23 cellular contexts compared by ENCODE assay signal in the genomic region with DNA sequence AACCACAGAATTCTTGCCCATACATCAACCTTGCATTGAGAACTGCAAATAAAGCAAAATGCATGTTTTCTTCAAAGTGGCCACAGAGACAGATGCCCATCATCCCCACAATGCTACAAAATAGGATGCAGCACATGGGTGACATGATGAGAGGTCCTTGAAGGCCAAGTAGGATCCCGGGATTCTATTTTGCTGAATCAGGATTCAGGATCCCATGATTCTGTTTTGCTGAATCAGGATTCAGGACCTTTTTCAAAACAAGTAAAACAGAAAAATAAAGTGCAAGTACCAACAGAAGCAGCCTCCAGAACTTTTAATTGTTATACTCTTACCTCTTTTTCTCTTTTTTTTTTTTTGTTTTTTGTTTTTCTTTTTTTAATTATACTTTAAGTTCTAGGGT.
DNase-seq lines count a peak whose midpoint lies in the region; ATAC-seq, FAIRE-seq and TF ChIP-seq lines count a peak whose summit lies in the region.
"Had no signal": no experiment of that assay in that cellular context is flagged by ENCODE, and none has a peak within 500 bp of the region (broad histone marks: within the 10 kb centered on the region; RNA-seq: fewer than 3 reads in every experiment).

No MANE protein-coding gene starts in this region.

- H3K4ac ChIP-seq in IMR-90 (ENCODE audit: low read depth, low read length): no peak overlapping the region

- dilution Hi-C loops in IMR-90 (cut with HindIII; ENCODE audit: low sequenced_read_pairs, unreplicated experiment): no loop called here

- FAIRE-seq in A549 (lab: Jason Lieb, UNC) (no peak), K562 (lab: Jason Lieb, UNC) (no peak)
- FAIRE-seq: A204.1, D721Med, G401.6, GM12878, GM18507 had no signal

- no peak overlapping the region for H2AFZ ChIP-seq in IMR-90 (replicated peaks; ENCODE audit: low read length, poor library complexity)
- H2AFZ ChIP-seq in K562 (ENCODE audit: low read depth, low read length): no peak overlapping the region

- H3K14ac ChIP-seq in IMR-90 (replicated peaks; ENCODE audit: low read depth, low read length): no peak overlapping the region

- TF ChIP-seq RAD21 in A549 (conservative IDR thresholded peaks at IDR 0.05 in 1 of 2, IDR thresholded peaks at IDR 0.05 in 1 of 2) (no peak), IMR-90 (IDR thresholded peaks at IDR 0.05; ENCODE audit: low read length) (no peak), K562 (CRISPR knock-in tag; conservative IDR thresholded peaks at IDR 0.05 in 1 of 2, IDR thresholded peaks at IDR 0.05 in 1 of 2) (no peak)

- no peak overlapping the region for H4K5ac ChIP-seq in IMR-90 (ENCODE audit: low read depth, low read length)

- H3K9me1 ChIP-seq in IMR-90 (ENCODE audit: insufficient read depth, low read length): peaks cover 3% of the 10 kb centered on the region; the same call in 1 of the 2 replicates
- no peaks in the 10 kb centered on the region for H3K9me1 ChIP-seq in K562 (ENCODE audit: control insufficient read depth, insufficient read depth, low read length)

- H3K4me3 ChIP-seq in A549 (no peak overlapping the region), IMR-90 (ENCODE audit: insufficient read depth, low read depth, low read length) (no peak overlapping the region), K562 (no peak overlapping the region)
- H3K4me3 ChIP-seq: BLaER1 treated with 17β-estradiol and CSF1 and Interleukin-3, amounts not matched to agents 10 nM and 100 nM; GM12878 had no signal

- H3K27ac Mint-ChIP-seq in nephron progenitor cell: peak overlapping the region; percentile 44
- no peak overlapping the region for H3K27ac Mint-ChIP-seq in naive thymus-derived CD8-positive, alpha-beta T cell
- H3K27ac Mint-ChIP-seq: B cell; CD4-positive, alpha-beta T cell; CD8-positive, alpha-beta T cell had no signal

- 79% methylated on average over 1 of the region's 1 CpG for WGBS in A549 (ENCODE audit: missing lambda C conversion rate)
- WGBS in IMR-90 (ENCODE audit: extremely low coverage in 2 of 2, insufficient read length in 1 of 2), 2 experiments: no CpG with 5 or more reads among the region's 1 CpG
- WGBS in K562 (ENCODE audit: insufficient coverage, low coverage, missing lambda C conversion rate): 0% methylated on average over 1 of the region's 1 CpG

- H3K4me1 ChIP-seq in A549 (peaks cover 22% of the 10 kb centered on the region), IMR-90 (ENCODE audit: control insufficient read depth, insufficient read depth, low read length) (no peaks in the 10 kb centered on the region), K562 (replicated peaks in 1 of 2; ENCODE audit: control insufficient read depth in 2 of 2, insufficient read depth in 2 of 2, low read length in 2 of 2) (no peaks in the 10 kb centered on the region)
- H3K4me1 ChIP-seq: BLaER1 treated with 17β-estradiol and CSF1 and Interleukin-3, amounts not matched to agents 10 nM and 100 nM; Caco-2 had no signal

- peaks cover 3% of the 10 kb centered on the region for H3K27me3 Mint-ChIP-seq in nephron progenitor cell (ENCODE audit: low read depth, poor library complexity)
- peaks cover 9 to 32% (median 17%) of the 10 kb centered on the region in 5 donors for H3K27me3 Mint-ChIP-seq in naive thymus-derived CD8-positive, alpha-beta T cell
- H3K27me3 Mint-ChIP-seq: B cell had no signal

- H2BK5ac ChIP-seq in IMR-90 (ENCODE audit: low read depth, low read length, poor library complexity, severe bottlenecking): no peak overlapping the region

- H2BK15ac ChIP-seq in IMR-90 (ENCODE audit: low read depth, low read length): no peak overlapping the region

- intact Hi-C loops in IMR-90 (cut with micrococcal nuclease) (no loop called here), K562 (cut with micrococcal nuclease) (no loop called here)

- H2AK5ac ChIP-seq in IMR-90 (ENCODE audit: low read depth, low read length): no peak overlapping the region

- POLR2A ChIA-PET in A549 (lab: Yijun Ruan, JAX) (no interaction called here), IMR-90 (lab: Charles Lee; ENCODE audit: unreplicated experiment) (no interaction called here), K562 (lab: Yijun Ruan, JAX) (no interaction called here)
- POLR2A ChIA-PET in naive thymus-derived CD8-positive, alpha-beta T cell (lab: Charles Lee): no interaction called here

- H3K9me3 ChIP-seq in A549: no peaks in the 10 kb centered on the region
- no peaks in the 10 kb centered on the region for H3K9me3 ChIP-seq in IMR-90 (ENCODE audit: control insufficient read depth, insufficient read depth, low read length)
- no peaks in the 10 kb centered on the region for H3K9me3 ChIP-seq in K562 (replicated peaks; ENCODE audit: control insufficient read depth, insufficient read depth, low read depth, low read length)
- H3K9me3 ChIP-seq: BLaER1 treated with 17β-estradiol and CSF1 and Interleukin-3, amounts not matched to agents 10 nM and 100 nM; Caco-2 had no signal

- H3K79me2 ChIP-seq in K562 (ENCODE audit: control insufficient read depth, insufficient read depth, low read length): no peaks in the 10 kb centered on the region

- no peak overlapping the region for H4K8ac ChIP-seq in IMR-90 (ENCODE audit: low read depth in 2 of 2, low read length in 2 of 2)

- TF ChIP-seq CTCF in A549 (IDR thresholded peaks at IDR 0.05) (no peak), IMR-90 (conservative IDR thresholded peaks at IDR 0.05; ENCODE audit: low read depth, low read length) (no peak), K562 (IDR thresholded peaks at IDR 0.05 in 2 of 3, conservative IDR thresholded peaks at IDR 0.05 in 1 of 3; ENCODE audit: insufficient read depth in 2 of 3, low read depth in 1 of 3, low read length in 3 of 3) (no peak), nephron progenitor cell (IDR thresholded peaks at IDR 0.05) (no peak), GM10266 (IDR thresholded peaks at IDR 0.05; ENCODE audit: control insufficient read depth, insufficient read depth, low read depth, missing control alignments) (no peak)

- H3K4me2 ChIP-seq in A549 (no peak overlapping the region), IMR-90 (ENCODE audit: low read depth, low read length) (no peak overlapping the region), K562 (ENCODE audit: insufficient read depth, low read length) (no peak overlapping the region)
- H3K4me2 ChIP-seq: BLaER1 treated with 17β-estradiol and CSF1 and Interleukin-3, amounts not matched to agents 10 nM and 100 nM had no signal

- CTCF ChIA-PET in A549 (lab: Yijun Ruan, JAX) (no interaction called here), IMR-90 (lab: Yijun Ruan, JAX) (no interaction called here), K562 (lab: Yijun Ruan, JAX; ENCODE audit: low intra/inter-chr PET ratio) (no interaction called here)

- no peak for DNase-seq in A549 (ENCODE audit: low read depth in 1 of 2, low spot score in 1 of 2)
- DNase-seq in IMR-90: no peak
- DNase-seq in K562 (ENCODE audit: extremely low read depth in 1 of 4, low spot score in 3 of 4): no peak
- DNase-seq in nephron progenitor cell: no peak
- DNase-seq in naive thymus-derived CD8-positive, alpha-beta T cell: no peak
- DNase-seq in HK-2 (ENCODE audit: unreplicated experiment): no peak
- DNase-seq in GM10266 (ENCODE audit: extremely low spot score): no peak
- DNase-seq: 8988T; AML-193; Caco-2; Calu3; CD4-positive, alpha-beta T cell; CD8-positive, alpha-beta T cell; DMS79 treated with DMSO at 0.1 percent for 48 hours; GF-D8 had no signal

- no peaks in the 10 kb centered on the region; a peak in 1 of 4 replicates for H3K79me1 ChIP-seq in IMR-90 (ENCODE audit: low read depth in 1 of 2, low read length in 2 of 2)

- no TSS peak for BruUV-seq in IMR-90 (replicated peaks; lab: Mats Ljungman, UMichigan)
- BruUV-seq in K562 (replicated peaks; lab: Mats Ljungman, UMichigan): no TSS peak

- H3K23ac ChIP-seq in IMR-90 (ENCODE audit: low read depth, low read length): no peak overlapping the region

- H3K18ac ChIP-seq in IMR-90 (ENCODE audit: low read depth, low read length): no peak overlapping the region

- peaks cover 57% of the 10 kb centered on the region for H3K4me1 Mint-ChIP-seq in nephron progenitor cell
- H3K4me1 Mint-ChIP-seq in naive thymus-derived CD8-positive, alpha-beta T cell: no peaks in the 10 kb centered on the region
- H3K4me1 Mint-ChIP-seq: B cell had no signal

- peaks cover 4% of the 10 kb centered on the region for H3K9me3 Mint-ChIP-seq in nephron progenitor cell
- peaks cover 0 to 11% (median 0%) of the 10 kb centered on the region in 9 donors for H3K9me3 Mint-ChIP-seq in naive thymus-derived CD8-positive, alpha-beta T cell
- H3K9me3 Mint-ChIP-seq: CD4-positive, alpha-beta T cell; CD8-positive, alpha-beta T cell had no signal

- H2AK9ac ChIP-seq in IMR-90 (replicated peaks; ENCODE audit: low read depth, low read length, poor library complexity): no peak overlapping the region

- in situ Hi-C loops in IMR-90 (cut with MboI; ENCODE audit: low sequenced_read_pairs): no loop called here
- in situ Hi-C loops in K562 (cut with MboI): no loop called here

- no peak overlapping the region for H3K4me3 Mint-ChIP-seq in nephron progenitor cell
- no peak overlapping the region for H3K4me3 Mint-ChIP-seq in naive thymus-derived CD8-positive, alpha-beta T cell
- H3K4me3 Mint-ChIP-seq: B cell; CD4-positive, alpha-beta T cell; CD8-positive, alpha-beta T cell had no signal

- TF ChIP-seq POLR2A in A549 (IDR thresholded peaks at IDR 0.05; ENCODE audit: low read length) (no peak), IMR-90 (IDR thresholded peaks at IDR 0.05; ENCODE audit: low read depth, low read length) (no peak), K562 (conservative IDR thresholded peaks at IDR 0.05) (no peak)

- H4K91ac ChIP-seq in IMR-90 (ENCODE audit: insufficient read depth, low read depth, low read length): no peak overlapping the region

- H3K36me3 Mint-ChIP-seq in nephron progenitor cell (ENCODE audit: low read depth): peaks cover 7% of the 10 kb centered on the region
- no peaks in the 10 kb centered on the region for H3K36me3 Mint-ChIP-seq in naive thymus-derived CD8-positive, alpha-beta T cell
- H3K36me3 Mint-ChIP-seq: CD8-positive, alpha-beta T cell had no signal

- no peak overlapping the region for H2BK120ac ChIP-seq in IMR-90 (ENCODE audit: low read depth, low read length)

- TF ChIP-seq EP300 in A549 (IDR thresholded peaks at IDR 0.05): no peak
- TF ChIP-seq EP300 in K562 (IDR thresholded peaks at IDR 0.05; ENCODE audit: low read length): no peak

- H3K56ac ChIP-seq in IMR-90 (ENCODE audit: extremely low read depth, insufficient read depth, low read length): no peak overlapping the region

- H2BK20ac ChIP-seq in IMR-90 (ENCODE audit: low read depth, low read length): no peak overlapping the region

- H3K9ac ChIP-seq in IMR-90 (ENCODE audit: low read depth, low read length): no peak overlapping the region
- no peak overlapping the region for H3K9ac ChIP-seq in K562 (ENCODE audit: insufficient read depth in 1 of 2, low read depth in 2 of 2, low read length in 2 of 2)
- H3K9ac ChIP-seq: BLaER1 treated with 17β-estradiol and CSF1 and Interleukin-3, amounts not matched to agents 10 nM and 100 nM had no signal

- peaks cover 3% of the 10 kb centered on the region; the same call in 1 of the 2 replicates for H3K36me3 ChIP-seq in IMR-90 (ENCODE audit: control insufficient read depth, insufficient read depth, low read length)
- H3K36me3 ChIP-seq in K562 (ENCODE audit: control insufficient read depth, insufficient read depth, low read length): no peaks in the 10 kb centered on the region
- H3K36me3 ChIP-seq: BLaER1 treated with 17β-estradiol and CSF1 and Interleukin-3, amounts not matched to agents 10 nM and 100 nM had no signal

- H3K27ac ChIP-seq in A549: no peak overlapping the region
- H3K27ac ChIP-seq in IMR-90 (ENCODE audit: insufficient read depth, low read length): no peak overlapping the region
- H3K27ac ChIP-seq in K562 (ENCODE audit: extremely low read depth, low read depth, low read length): no peak overlapping the region
- H3K27ac ChIP-seq: BLaER1 treated with 17β-estradiol and CSF1 and Interleukin-3, amounts not matched to agents 10 nM and 100 nM; C4-2B had no signal

- no peak for ATAC-seq in A549
- ATAC-seq in IMR-90 (ENCODE audit: low read depth): no peak
- ATAC-seq in K562: no peak
- no peak for ATAC-seq in naive thymus-derived CD8-positive, alpha-beta T cell
- ATAC-seq: CD8-positive, alpha-beta T cell; GM12878 had no signal

- H4K20me1 ChIP-seq in IMR-90 (ENCODE audit: insufficient read depth, low read length) (peaks cover 22% of the 10 kb centered on the region; the same call in 1 of the 2 replicates), K562 (replicated peaks; ENCODE audit: control insufficient read depth, insufficient read depth, low read length) (no peaks in the 10 kb centered on the region)
- H4K20me1 ChIP-seq: BLaER1 treated with 17β-estradiol and CSF1 and Interleukin-3, amounts not matched to agents 10 nM and 100 nM had no signal

- H3K27me3 ChIP-seq in IMR-90 (ENCODE audit: control insufficient read depth, insufficient read depth, low read length) (peaks cover 4% of the 10 kb centered on the region; the same call in 1 of the 2 replicates), K562 (ENCODE audit: control insufficient read depth in 2 of 2, insufficient read depth in 2 of 2, low read length in 2 of 2) (no peaks in the 10 kb centered on the region; a peak in 1 of 5 replicates)
- H3K27me3 ChIP-seq: BLaER1 treated with 17β-estradiol and CSF1 and Interleukin-3, amounts not matched to agents 10 nM and 100 nM had no signal
